13 cellular contexts compared by ENCODE assay signal in the genomic region with DNA sequence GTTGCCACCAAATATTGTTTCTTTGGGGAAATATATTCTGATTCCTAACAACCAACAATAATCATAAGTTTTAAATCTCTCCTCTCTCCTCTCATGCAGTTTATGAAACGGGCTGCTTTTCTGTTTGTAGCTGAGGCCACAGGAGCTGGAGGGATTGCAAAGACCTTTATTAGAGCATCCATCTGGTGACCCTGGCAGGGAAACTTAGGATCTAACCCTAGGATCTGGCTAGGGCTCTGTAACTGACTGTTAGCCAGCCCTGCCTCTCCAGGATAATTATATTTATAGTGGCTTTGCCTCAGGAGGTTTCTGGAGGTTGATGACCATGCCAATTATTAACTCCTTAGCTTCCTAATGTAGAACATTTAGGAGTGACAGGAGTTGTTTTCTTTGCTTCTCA.
"Had no signal": no experiment of that assay in that cellular context is flagged by ENCODE, and none has a peak within 500 bp of the region (broad histone marks: within the 10 kb centered on the region; RNA-seq: fewer than 3 reads in every experiment).

No MANE protein-coding gene starts in this region.

- H3K9me3 ChIP-seq: psoas muscle, sigmoid colon, spleen, upper lobe of left lung had no signal

- ATAC-seq: foreskin keratinocyte had no signal

- H3K4me3 ChIP-seq: lung, psoas muscle, sigmoid colon, spleen, upper lobe of left lung had no signal

- DNase-seq: activated CD4-positive, alpha-beta T cell treated with anti-CD3 and anti-CD28 coated beads, Interleukin-2, amount 10 ng/mL, durations not matched to agents 7 days and 5 days; activated CD4-positive, CD25-positive, alpha-beta regulatory T cell; activated CD8-positive, alpha-beta memory T cell treated with anti-CD3 and anti-CD28 coated beads, Interleukin-2, amount 50 U/mL, for 48 hours; activated naive CD8-positive, alpha-beta T cell treated with anti-CD3 and anti-CD28 coated beads, Interleukin-2, amount 10 ng/mL, durations not matched to agents 7 days and 5 days; brain microvascular endothelial cell; effector memory CD4-positive, alpha-beta T cell; foreskin keratinocyte; immature natural killer cell; psoas muscle; sigmoid colon; spleen; upper lobe of left lung had no signal

- H3K27me3 ChIP-seq: brain microvascular endothelial cell, foreskin keratinocyte, sigmoid colon, spleen, upper lobe of left lung had no signal

- H3K27ac ChIP-seq: brain microvascular endothelial cell, foreskin keratinocyte, psoas muscle, sigmoid colon, spleen, upper lobe of left lung had no signal
